ENCODE assay signal across 23 cellular contexts in the genomic region with DNA sequence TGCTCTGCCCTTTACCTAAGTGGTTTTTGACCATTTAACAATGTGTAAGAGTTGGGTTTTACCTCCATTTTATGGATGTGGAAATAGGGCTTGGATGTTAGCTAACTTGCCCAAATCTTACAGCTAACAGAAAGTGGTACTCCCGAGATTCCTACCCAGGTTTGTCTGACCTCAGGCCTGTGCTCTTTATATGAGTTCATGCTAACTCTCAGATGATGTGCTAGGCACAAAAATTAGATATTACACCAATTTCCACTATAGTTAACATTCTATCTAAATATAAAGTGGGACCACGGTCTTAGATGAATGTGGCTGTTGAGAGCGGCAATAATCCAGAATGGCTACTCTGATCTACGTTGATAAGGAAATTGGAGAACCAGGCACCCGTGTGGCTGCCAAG. TPM values are rescaled to one million over a fixed set of nuclear protein-coding genes. Genes with fewer than 3 reads are reported as not detected.
DNase-seq lines count a peak whose midpoint lies in the region; ATAC-seq, FAIRE-seq and TF ChIP-seq lines count a peak whose summit lies in the region.
"Had no signal": no experiment of that assay in that cellular context is flagged by ENCODE, and none has a peak within 500 bp of the region (broad histone marks: within the 10 kb centered on the region; RNA-seq: fewer than 3 reads in every experiment).

Gene PTTG2 (plus strand): TSS at position 301 of the 400 bp plus-strand sequence. CDS start 37 bp downstream, at position 338.

- BruUV-seq in HepG2 (replicated peaks; lab: Mats Ljungman, UMichigan) = no TSS peak

- ATAC-seq in HepG2 = no peak
- no peak for ATAC-seq in right lobe of liver
- no peak for ATAC-seq in gastrocnemius medialis
- no peak for ATAC-seq in HG03139 (IDR thresholded peaks at IDR 0.05; ENCODE audit: unreplicated experiment)
- ATAC-seq: GM12878, HCT116 had no signal

- H3K27ac ChIP-seq in HepG2 (ENCODE audit: extremely low read length, insufficient read depth, low read length) (no peak within 1 kb of the TSS), right lobe of liver (no peak within 1 kb of the TSS), Karpas-422 (ENCODE audit: low read length) (no peak within 1 kb of the TSS), gastrocnemius medialis (peak within 1 kb of the TSS in 3 of 4 donors; percentile 8 to 29 (median 27))
- H3K27ac ChIP-seq: GM23248 had no signal

- peak within 1 kb of the TSS; percentile 51; the same call in 1 of the 2 replicates for H3K4me2 ChIP-seq in HepG2 (ENCODE audit: low read depth, low read length)
- no peak within 1 kb of the TSS for H3K4me2 ChIP-seq in Karpas-422 (ENCODE audit: low read depth, low read length, poor library complexity, severe bottlenecking)

- no peak for TF ChIP-seq RAD21 in HepG2 (CRISPR knock-in tag; IDR thresholded peaks at IDR 0.05)

- FAIRE-seq in HepG2 (lab: Jason Lieb, UNC) = no peak
- FAIRE-seq: D721Med, GM12878, GM19239, H1 had no signal

- TF ChIP-seq CTCF in HepG2 (CRISPR knock-in tag; IDR thresholded peaks at IDR 0.05) (no peak), right lobe of liver (IDR thresholded peaks at IDR 0.05) (no peak), gastrocnemius medialis (IDR thresholded peaks at IDR 0.05 in 4 of 5, conservative IDR thresholded peaks at IDR 0.05 in 1 of 5) (no peak)

- no peaks in the 10 kb centered on the region for H3K9me2 ChIP-seq in Karpas-422 (replicated peaks; ENCODE audit: insufficient read depth, low read length)

- no peak within 1 kb of the TSS for H3K4me3 ChIP-seq in HepG2 (replicated peaks in 1 of 3; ENCODE audit: insufficient read depth in 1 of 3, low read depth in 2 of 3, low read length in 3 of 3)
- no peak within 1 kb of the TSS for H3K4me3 ChIP-seq in right lobe of liver
- no peak within 1 kb of the TSS for H3K4me3 ChIP-seq in Karpas-422 (ENCODE audit: low read length)
- H3K4me3 ChIP-seq in gastrocnemius medialis = no peak within 1 kb of the TSS
- H3K4me3 ChIP-seq: GM12878, GM23248 had no signal

- H2AFZ ChIP-seq in HepG2 (ENCODE audit: low read length) = no peak within 1 kb of the TSS
- H2AFZ ChIP-seq in Karpas-422 (ENCODE audit: low read length) = no peak within 1 kb of the TSS
- H2AFZ ChIP-seq: GM23248 had no signal

- DNase-seq in HepG2 (ENCODE audit: low spot score) (no peak), right lobe of liver (no peak), Karpas-422 (peak; percentile 7), gastrocnemius medialis (no peak), NCI-H2171 (lab: John Stamatoyannopoulos, UW) (no peak)
- no peak for DNase-seq in activated T-cell treated with anti-CD3 and anti-CD28 coated beads, Interleukin-2, amount 50 U/mL, for 48 hours
- DNase-seq: C1 segment of cervical spinal cord; CD8-positive, alpha-beta memory T cell; DMS 273 treated with DMSO at 0.1 percent for 48 hours; DMS79; EL; GDM1; GM23248; H7 had no signal

- 50% methylated on average over 5 of the region's 5 CpGs for WGBS in HepG2 (ENCODE audit: low lambda C conversion rate)
- 79% methylated on average over 4 of the region's 5 CpGs for WGBS in right lobe of liver (ENCODE audit: insufficient coverage, low coverage, low lambda C conversion rate, missing lambda C conversion rate)

- POLR2A ChIA-PET in HepG2 (lab: Yijun Ruan, JAX) = no interaction called here

- H3K4me1 ChIP-seq in HepG2 (ENCODE audit: insufficient read depth, low read length) (peaks cover 43% of the 10 kb centered on the region), right lobe of liver (peaks cover 0 to 6% (median 0%) of the 10 kb centered on the region in 4 donors), Karpas-422 (ENCODE audit: low read length) (no peaks in the 10 kb centered on the region), gastrocnemius medialis (peaks cover 0 to 6% of the 10 kb centered on the region in 2 donors)

- TF ChIP-seq EP300 in HepG2 (IDR thresholded peaks at IDR 0.05; ENCODE audit: low read depth in 2 of 2, low read length in 2 of 2) (no peak), HepG2 (CRISPR knock-in tag; IDR thresholded peaks at IDR 0.05; ENCODE audit: borderline replicate concordance) (no peak)

- H4K20me1 ChIP-seq in HepG2 (ENCODE audit: insufficient read depth, low read length) (no peaks in the 10 kb centered on the region), Karpas-422 (ENCODE audit: insufficient read depth, low read depth, low read length) (no peaks in the 10 kb centered on the region)

- TF ChIP-seq POLR2A in HepG2 (IDR thresholded peaks at IDR 0.05; ENCODE audit: insufficient read depth in 1 of 2, low read depth in 2 of 2, low read length in 2 of 2) (no peak), right lobe of liver (IDR thresholded peaks at IDR 0.05) (no peak), gastrocnemius medialis (IDR thresholded peaks at IDR 0.05) (no peak)

- in situ Hi-C loops in HepG2 (cut with HindIII; ENCODE audit: extremely low pct_ligation_motif_present, low pct_unique_long_range_greater_than_20kb) = no loop called here
- in situ Hi-C loops in gastrocnemius medialis (cut with MboI; ENCODE audit: low sequenced_read_pairs in 4 of 4) = no loop called here

- H3K79me2 ChIP-seq in HepG2 (ENCODE audit: insufficient read depth, low read length) = no peaks in the 10 kb centered on the region
- no peaks in the 10 kb centered on the region for H3K79me2 ChIP-seq in Karpas-422 (ENCODE audit: low read length)

- intact Hi-C loops in HepG2 (cut with micrococcal nuclease; ENCODE audit: unreplicated experiment) = no loop called here
- intact Hi-C loops in right lobe of liver (cut with DNase I) = no loop called here
- intact Hi-C loops in gastrocnemius medialis (cut with DNase I; ENCODE audit: low total_unique reads) = no loop called here

- H3K9me3 ChIP-seq in HepG2 (ENCODE audit: low read length) (no peaks in the 10 kb centered on the region), right lobe of liver (no peaks in the 10 kb centered on the region), Karpas-422 (ENCODE audit: low read length) (no peaks in the 10 kb centered on the region), gastrocnemius medialis (no peaks in the 10 kb centered on the region)

- CTCF ChIA-PET in HepG2 (lab: Yijun Ruan, JAX; ENCODE audit: low intra/inter-chr PET ratio, low total read pairs) = no interaction called here

- H3K36me3 ChIP-seq in HepG2 (replicated peaks in 1 of 2; ENCODE audit: control insufficient read depth in 1 of 2, insufficient read depth in 2 of 2, low read length in 2 of 2) (no peaks in the 10 kb centered on the region), right lobe of liver (no peaks in the 10 kb centered on the region), Karpas-422 (ENCODE audit: insufficient read depth, low read length) (no peaks in the 10 kb centered on the region), gastrocnemius medialis (no peaks in the 10 kb centered on the region)

- H3K9ac ChIP-seq in HepG2 (ENCODE audit: insufficient read depth, low read depth, low read length) (no peak within 1 kb of the TSS), Karpas-422 (ENCODE audit: low read length) (no peak within 1 kb of the TSS)
- H3K9ac ChIP-seq: GM23248 had no signal

- H3K27me3 ChIP-seq in HepG2 (ENCODE audit: control insufficient read depth in 1 of 2, insufficient read depth in 2 of 2, low read length in 2 of 2) (no peaks in the 10 kb centered on the region; a peak in 1 of 5 replicates), right lobe of liver (no peaks in the 10 kb centered on the region), Karpas-422 (ENCODE audit: low read length) (no peaks in the 10 kb centered on the region), gastrocnemius medialis (no peaks in the 10 kb centered on the region)

TF ChIP-seq in HepG2, 621 proteins besides CTCF, POLR2A, EP300 and RAD21 (continues in another document):
- TF ChIP-seq AKAP8 (CRISPR knock-in tag; IDR thresholded peaks at IDR 0.05) (no peak), FOSL2 (CRISPR knock-in tag; IDR thresholded peaks at IDR 0.05) (no peak), NONO (IDR thresholded peaks at IDR 0.05) (no peak), NONO (CRISPR knock-in tag; conservative IDR thresholded peaks at IDR 0.05) (no peak), GMEB2 (CRISPR knock-in tag; IDR thresholded peaks at IDR 0.05; ENCODE audit: low read depth) (no peak)

RNA-seq across cellular contexts. Expression of gene PTTG2, which starts in this region (rescaled TPM):
- not detected in 2 replicates for total RNA-seq in HepG2 (2016; rRNA removed; fragmentation: Illumina TruSeq; extraction: Trizol)
- total RNA-seq in HepG2 (2016; cell fraction: cytosol; rRNA removed; fragmentation: Illumina TruSeq; extraction: Trizol; ENCODE audit: low read depth) = not detected in 2 replicates
- total RNA-seq in HepG2 (2016; cell fraction: insoluble cytoplasmic fraction; rRNA removed; fragmentation: Illumina TruSeq; extraction: Trizol) = not detected in 2 replicates
- not detected in 2 replicates for total RNA-seq in HepG2 (2016; cell fraction: membrane; rRNA removed; fragmentation: Illumina TruSeq; extraction: Trizol)
- not detected in 2 replicates for total RNA-seq in HepG2 (2016; cell fraction: nucleus; rRNA removed; fragmentation: Illumina TruSeq; extraction: Trizol)
- not detected in 2 replicates for polyA plus RNA-seq in HepG2 (2011; rRNA removed)
- polyA plus RNA-seq in HepG2 (2011; cell fraction: cytosol; rRNA removed) = not detected in 2 replicates
- not detected in 2 replicates for polyA plus RNA-seq in HepG2 (2011; cell fraction: nucleus; rRNA removed)
- not detected in 2 replicates for polyA plus RNA-seq in HepG2 (2012)
- not detected in 2 replicates for polyA plus RNA-seq in HepG2 (2016; cell fraction: cytosol; fragmentation: Illumina TruSeq; extraction: Trizol; ENCODE audit: low read depth)
- not detected in 2 replicates for polyA plus RNA-seq in HepG2 (2016; cell fraction: insoluble cytoplasmic fraction; fragmentation: Illumina TruSeq; extraction: Trizol; ENCODE audit: low read depth)
- polyA plus RNA-seq in HepG2 (2016; cell fraction: membrane; fragmentation: Illumina TruSeq; extraction: Trizol; ENCODE audit: low read depth) = not detected in 2 replicates
- not detected in 2 replicates for polyA plus RNA-seq in HepG2 (2016; cell fraction: nucleus; fragmentation: Illumina TruSeq; extraction: Trizol; ENCODE audit: insufficient read depth, low read depth)
- polyA minus RNA-seq in HepG2 (2011; rRNA and poly(A)+ RNA removed; ENCODE audit: low replicate concordance) = not detected in 2 replicates
- polyA minus RNA-seq in HepG2 (2011; cell fraction: cytosol; rRNA and poly(A)+ RNA removed) = not detected in 2 replicates
- not detected in 2 replicates for polyA minus RNA-seq in HepG2 (2011; cell fraction: nucleus; rRNA and poly(A)+ RNA removed)
- total RNA-seq in right lobe of liver = under 1 TPM in 1 of 6 experiments, not detected in 5; 0.32 TPM
- 6.8 TPM in 1 of 2 replicates, not detected in the other for total RNA-seq in Karpas-422 (2014; rRNA removed; shearing (Covaris generic); ENCODE audit: low replicate concordance)
- total RNA-seq in gastrocnemius medialis = 1 to 10 TPM in 1 of 4 donors, not detected in 3; 2.1 TPM
- total RNA-seq: A172, A673, GM23248, H1, H7 had no signal
- polyA plus RNA-seq: BJ; CD8-positive, alpha-beta memory T cell; GM23248; H1 had no signal

Comparison
In these comparisons a context has a peak if more than half of its experiments do, and no peak if none do; other contexts are left out.
1. H3K27ac ChIP-seq: peak in gastrocnemius medialis (3 of 4); none in HepG2 (single experiment), right lobe of liver (0 of 3) and Karpas-422 (single experiment).